1 cellular context compared by ENCODE assay signal in the genomic region with DNA sequence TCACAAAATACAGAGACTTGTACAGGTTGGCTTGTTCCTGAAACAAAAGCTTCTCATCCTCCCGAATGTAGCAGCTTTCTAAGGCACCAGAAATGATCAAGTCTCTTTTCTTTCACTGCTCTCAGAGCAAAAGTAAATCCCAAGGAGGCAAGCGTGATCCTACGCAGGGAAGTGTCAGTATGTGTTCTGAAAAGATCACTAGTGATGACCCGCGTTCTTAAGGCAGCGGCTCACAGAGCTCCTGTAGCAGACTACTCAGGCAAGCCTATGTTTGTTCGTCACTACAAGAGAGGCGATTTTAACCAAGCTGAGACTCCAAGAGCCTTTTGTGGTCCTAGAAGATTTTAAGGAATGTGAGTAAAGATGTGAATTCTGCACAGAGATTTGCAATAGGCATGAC.
TF ChIP-seq lines count a peak whose summit lies in the region.

No MANE protein-coding gene starts in this region.

TF ChIP-seq in GM23338, 12 proteins besides CTCF, POLR2A, EP300 and RAD21:
- no peak for TF ChIP-seq POLR2AphosphoS5 (IDR thresholded peaks at IDR 0.05; ENCODE audit: low read depth)
